Comparison of ENCODE assay signal across 6 cellular contexts in the genomic region with DNA sequence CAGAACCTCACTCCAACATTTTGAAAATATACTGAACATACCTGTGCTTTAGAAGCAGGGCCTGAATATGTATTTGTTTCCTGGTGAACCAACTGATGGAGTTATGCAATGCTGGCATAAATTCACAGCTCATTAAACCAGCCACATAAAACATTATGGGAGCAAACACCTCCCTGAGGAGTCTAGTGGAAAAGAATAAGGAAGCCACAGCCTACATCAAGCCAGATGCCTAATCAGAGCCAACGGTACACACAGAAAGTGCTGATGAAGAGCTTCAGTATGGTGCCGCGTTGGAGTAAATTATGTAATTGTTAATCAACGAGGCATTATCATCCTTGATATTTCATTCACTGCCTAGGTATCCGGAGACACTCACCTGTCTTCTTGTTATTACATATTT.
"Had no signal": no experiment of that assay in that cellular context is flagged by ENCODE, and none has a peak within 500 bp of the region (broad histone marks: within the 10 kb centered on the region; RNA-seq: fewer than 3 reads in every experiment).

No MANE protein-coding gene starts in this region.

- H3K4me3 Mint-ChIP-seq: GM23338, H9 had no signal

- DNase-seq: H9, HCEC 1CT, IMR-90, KG1 had no signal

- ATAC-seq: GM23338, K562 had no signal

- H3K27ac Mint-ChIP-seq: GM23338 had no signal

- H3K4me3 ChIP-seq: GM23338, K562 had no signal
